15 cellular contexts compared by ENCODE assay signal in the genomic region with DNA sequence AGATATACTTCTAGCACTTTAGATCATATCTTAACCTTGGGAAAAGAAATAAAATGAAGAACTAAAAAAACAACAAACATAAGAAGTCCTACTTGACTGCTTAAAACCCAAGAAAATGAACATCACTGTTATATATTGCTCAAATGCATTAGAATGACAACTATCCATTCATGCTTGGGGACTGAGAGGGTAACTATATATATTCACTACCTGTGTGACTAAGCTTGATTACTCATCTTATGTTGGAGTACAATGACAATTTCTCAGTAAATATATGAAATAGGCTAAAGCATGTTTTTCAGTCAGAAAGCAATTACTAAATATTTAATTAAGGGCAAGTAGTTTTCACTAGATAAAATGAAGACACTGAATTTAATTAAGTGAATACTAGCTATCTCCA.
"Had no signal": no experiment of that assay in that cellular context is flagged by ENCODE, and none has a peak within 500 bp of the region (broad histone marks: within the 10 kb centered on the region; RNA-seq: fewer than 3 reads in every experiment).

No MANE protein-coding gene starts in this region.

- H3K9me3 ChIP-seq: upper lobe of right lung had no signal

- ATAC-seq: naive thymus-derived CD4-positive, alpha-beta T cell; sciatic nerve; upper lobe of right lung had no signal

- H3K4me1 Mint-ChIP-seq: neural progenitor cell had no signal

- H3K4me3 Mint-ChIP-seq: dendritic cell treated with granulocyte-macrophage colony-stimulating factor and Interleukin-4, amounts not matched to agents 40 ng/mL and 50 ng/mL, for 4 days; naive thymus-derived CD4-positive, alpha-beta T cell; neural progenitor cell; T-helper 1 cell treated with Interleukin-12 subunit alpha and Interleukin-12 subunit beta and Interleukin-4 antibody, amounts not matched to agents 30 μg/mL and 1 μg/mL, for 36 hours had no signal

- H3K4me3 ChIP-seq: cardiac muscle cell, neural progenitor cell, smooth muscle cell, upper lobe of right lung had no signal

- H3K27me3 ChIP-seq: cardiac muscle cell, neural progenitor cell, upper lobe of right lung had no signal

- H3K9me3 Mint-ChIP-seq: activated T-helper 2 cell treated with anti-CD3 and anti-CD28 coated beads, Interferon-gamma antibody, Interleukin-2, Interleukin-4, amounts not matched to agents 10 μg/mL and 5 μg/mL and 100 μg/mL, durations not matched to agents 14 hours and 24 hours and 36 hours; dendritic cell treated with granulocyte-macrophage colony-stimulating factor and Interleukin-4, amounts not matched to agents 40 ng/mL and 50 ng/mL, for 4 days; naive thymus-derived CD4-positive, alpha-beta T cell; neural progenitor cell; T-helper 1 cell treated with Interleukin-12 subunit alpha and Interleukin-12 subunit beta and Interleukin-4 antibody, amounts not matched to agents 30 μg/mL and 1 μg/mL, for 36 hours had no signal

- DNase-seq: activated CD4-positive, alpha-beta T cell treated with anti-CD3 and anti-CD28 coated beads, Interleukin-2, amount 50 U/mL, for 4 hours; activated CD4-positive, CD25-positive, alpha-beta regulatory T cell treated with anti-CD3 and anti-CD28 coated beads, Interleukin-2, amount 50 U/mL, for 72 hours; activated naive CD4-positive, alpha-beta T cell treated with Interleukin-2 at 50 U/mL for 16 hours; effector CD8-positive, alpha-beta T cell; mesenchymal stem cell; naive thymus-derived CD4-positive, alpha-beta T cell; stimulated activated CD4-positive, alpha-beta T cell treated with anti-CD3 and anti-CD28 coated beads, Interleukin-4, amount 100 ng/mL, for 1 hour; upper lobe of right lung had no signal

- H3K27ac Mint-ChIP-seq: dendritic cell treated with granulocyte-macrophage colony-stimulating factor and Interleukin-4, amounts not matched to agents 40 ng/mL and 50 ng/mL, for 4 days; neural progenitor cell; T-helper 1 cell treated with Interleukin-12 subunit alpha and Interleukin-12 subunit beta and Interleukin-4 antibody, amounts not matched to agents 30 μg/mL and 1 μg/mL, for 36 hours had no signal

- H3K27ac ChIP-seq: cardiac muscle cell, neural progenitor cell, upper lobe of right lung had no signal

- H3K27me3 Mint-ChIP-seq: dendritic cell treated with granulocyte-macrophage colony-stimulating factor and Interleukin-4, amounts not matched to agents 40 ng/mL and 50 ng/mL, for 4 days; naive thymus-derived CD4-positive, alpha-beta T cell had no signal

- H3K4me1 ChIP-seq: neural progenitor cell, upper lobe of right lung had no signal
